ENCODE assay signal across 21 cellular contexts in the genomic region with DNA sequence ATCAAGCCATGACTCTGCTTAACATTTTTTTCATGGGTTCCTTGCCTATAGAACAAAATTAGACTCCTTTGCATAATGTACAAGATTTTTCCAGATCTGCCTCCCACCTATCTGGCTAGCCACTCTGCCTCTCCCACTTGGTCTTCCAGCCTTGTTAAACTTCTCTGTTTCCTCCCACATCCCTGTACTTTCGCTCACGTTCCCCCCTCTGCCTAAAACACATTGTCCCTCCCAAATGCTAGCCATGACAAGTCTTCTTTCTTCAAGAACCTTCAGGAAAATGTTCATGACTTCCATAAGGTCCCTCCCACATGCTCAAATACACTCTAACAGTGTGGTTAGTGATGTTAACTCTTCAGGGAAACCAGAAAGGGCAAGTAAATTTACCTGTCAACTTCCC.
"Had no signal": no experiment of that assay in that cellular context is flagged by ENCODE, and none has a peak within 500 bp of the region (broad histone marks: within the 10 kb centered on the region; RNA-seq: fewer than 3 reads in every experiment).

No MANE protein-coding gene starts in this region.

- H3K27ac ChIP-seq: RWPE1 had no signal

- H3K27me3 ChIP-seq: MG63 had no signal

- H3K4me3 ChIP-seq: MG63 had no signal

- DNase-seq: IMR-90, Karpas-422, KG1, MG63, NCI-H1092, NCI-H1105 treated with DMSO at 0.1 percent for 48 hours, NCI-H1417 treated with DMSO at 0.1 percent for 48 hours, NCI-H187, NCI-H2029, NCI-H2081 treated with DMSO at 0.1 percent for 48 hours, NCI-H2171, NCI-H226, NCI-H446 treated with DMSO at 0.1 percent for 48 hours, NCI-H510A treated with DMSO at 0.1 percent for 48 hours, NCI-H526, NCI-H82, PC-3, SHP77, SK-N-SH, SW 1271 had no signal
